In the genomic region with DNA sequence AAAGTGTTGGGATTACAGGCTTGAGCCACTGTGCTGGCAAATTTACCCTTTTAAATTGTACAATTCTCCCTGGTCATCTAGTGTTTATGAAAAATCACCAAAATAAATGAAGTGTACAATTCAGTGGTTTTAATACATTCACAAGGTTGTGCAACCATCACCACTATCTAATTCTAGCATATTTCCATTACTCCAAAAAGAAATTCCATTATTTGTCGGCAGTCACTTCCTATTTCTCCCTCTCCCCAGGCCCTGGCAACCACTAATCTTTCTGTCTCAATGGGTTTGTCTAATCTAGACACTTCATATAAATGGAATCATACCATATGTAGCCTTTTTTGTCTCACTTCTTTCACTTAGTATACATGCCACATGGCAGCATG, we compare ENCODE assay signal across 8 cellular contexts.
"Had no signal": no experiment of that assay in that cellular context is flagged by ENCODE, and none has a peak within 500 bp of the region (broad histone marks: within the 10 kb centered on the region; RNA-seq: fewer than 3 reads in every experiment).

No MANE protein-coding gene starts in this region.

- H3K4me3 ChIP-seq: adrenal gland had no signal

- DNase-seq: activated CD4-positive, alpha-beta T cell treated with anti-CD3 and anti-CD28 coated beads for 4 hours; activated effector memory CD4-positive, alpha-beta T cell treated with anti-CD3 and anti-CD28 coated beads, Interleukin-2, amount 50 U/mL, for 16 hours; activated T-cell treated with anti-CD3 and anti-CD28 coated beads, Interleukin-2, amount 50 U/mL, for 4 hours; adrenal gland; mesendoderm; occipital lobe; stimulated activated CD4-positive, alpha-beta T cell treated with anti-CD3 and anti-CD28 coated beads, Interleukin-2, amount 100 ng/mL, for 48 hours; WERI-Rb-1 had no signal
